30 cellular contexts compared by ENCODE assay signal in genomic region chr10:123645016-123645415, GRCh38. TPM values are rescaled to one million over a fixed set of nuclear protein-coding genes. Genes with fewer than 3 reads are reported as not detected.
"Had no signal": no experiment of that assay in that cellular context is flagged by ENCODE, and none has a peak within 500 bp of the region (broad histone marks: within the 10 kb centered on the region; RNA-seq: fewer than 3 reads in every experiment).

No MANE protein-coding gene starts in this region.

- ATAC-seq: gastroesophageal sphincter; left cardiac atrium; left ventricle myocardium superior; naive thymus-derived CD4-positive, alpha-beta T cell; stimulated activated naive B cell treated with anti-CD40 and anti-IgM and Interleukin-4, amounts not matched to agents 10 μg/mL and 1 μg/mL and 100 μg/mL, for 72 hours; stimulated activated naive CD8-positive, alpha-beta T cell treated with anti-CD3 and anti-CD28 coated beads, Interleukin-15, amount 100 ng/mL, for 72 hours had no signal

- H3K9me3 Mint-ChIP-seq: immature natural killer cell; nephron progenitor cell; stimulated activated naive CD8-positive, alpha-beta T cell treated with anti-CD3 and anti-CD28 coated beads, Interleukin-15, amount 100 ng/mL, for 72 hours had no signal

- H3K4me3 Mint-ChIP-seq: immature natural killer cell; naive thymus-derived CD4-positive, alpha-beta T cell; nephron progenitor cell; stimulated activated naive B cell treated with anti-CD40 and anti-IgM and Interleukin-4, amounts not matched to agents 10 μg/mL and 1 μg/mL and 100 μg/mL, for 72 hours; stimulated activated naive CD8-positive, alpha-beta T cell treated with anti-CD3 and anti-CD28 coated beads, Interleukin-15, amount 100 ng/mL, for 72 hours had no signal

- H3K4me3 ChIP-seq: dorsolateral prefrontal cortex, esophagus squamous epithelium, gastroesophageal sphincter, lung, sigmoid colon, skin epidermis, thoracic aorta, transverse colon, uterus had no signal

- H3K36me3 Mint-ChIP-seq: immature natural killer cell; naive thymus-derived CD4-positive, alpha-beta T cell; stimulated activated naive B cell treated with anti-CD40 and anti-IgM and Interleukin-4, amounts not matched to agents 10 μg/mL and 1 μg/mL and 100 μg/mL, for 72 hours had no signal

- H3K27ac ChIP-seq: dorsolateral prefrontal cortex, epithelial cell of prostate, esophagus squamous epithelium, gastroesophageal sphincter, neutrophil, sigmoid colon, skin epidermis, thoracic aorta, transverse colon, uterus had no signal

- H3K27ac Mint-ChIP-seq: immature natural killer cell; naive thymus-derived CD4-positive, alpha-beta T cell; nephron progenitor cell; stimulated activated naive B cell treated with anti-CD40 and anti-IgM and Interleukin-4, amounts not matched to agents 10 μg/mL and 1 μg/mL and 100 μg/mL, for 72 hours; stimulated activated naive CD8-positive, alpha-beta T cell treated with anti-CD3 and anti-CD28 coated beads, Interleukin-15, amount 100 ng/mL, for 72 hours had no signal

- H3K27me3 ChIP-seq: sigmoid colon, transverse colon, uterus had no signal

- H3K36me3 ChIP-seq: esophagus squamous epithelium, gastroesophageal sphincter, neutrophil, sigmoid colon, thoracic aorta, transverse colon, uterus had no signal

- H3K4me1 ChIP-seq: esophagus squamous epithelium, gastroesophageal sphincter, transverse colon, uterus had no signal

- DNase-seq: cortex of kidney; dorsolateral prefrontal cortex; effector CD8-positive, alpha-beta T cell; esophagus squamous epithelium; foreskin fibroblast; immature natural killer cell; kidney; left cardiac atrium; left ventricle myocardium superior; mesendoderm; naive thymus-derived CD4-positive, alpha-beta T cell; nephron progenitor cell; posterior cingulate gyrus; sigmoid colon; stimulated activated CD4-positive, alpha-beta T cell treated with anti-CD3 and anti-CD28 coated beads, Interleukin-2, amount 100 ng/mL, for 24 hours; stimulated activated CD4-positive, alpha-beta T cell treated with anti-CD3 and anti-CD28 coated beads, Interleukin-4, amount 100 ng/mL, for 4 hours; stimulated activated naive B cell treated with anti-CD40 and anti-IgM and Interleukin-4, amounts not matched to agents 10 μg/mL and 1 μg/mL and 100 μg/mL, for 72 hours; stimulated activated naive CD8-positive, alpha-beta T cell treated with anti-CD3 and anti-CD28 coated beads, Interleukin-15, amount 100 ng/mL, for 72 hours; substantia nigra; transverse colon; uterus had no signal

- H3K9me3 ChIP-seq: esophagus squamous epithelium, gastroesophageal sphincter, neutrophil, sigmoid colon, thoracic aorta, transverse colon, uterus had no signal

- H3K4me1 Mint-ChIP-seq: immature natural killer cell; naive thymus-derived CD4-positive, alpha-beta T cell; nephron progenitor cell; stimulated activated naive B cell treated with anti-CD40 and anti-IgM and Interleukin-4, amounts not matched to agents 10 μg/mL and 1 μg/mL and 100 μg/mL, for 72 hours; stimulated activated naive CD8-positive, alpha-beta T cell treated with anti-CD3 and anti-CD28 coated beads, Interleukin-15, amount 100 ng/mL, for 72 hours had no signal

RNA-seq across cellular contexts. Expression of gene GPR26, which starts 21.1 kb away (rescaled TPM):
- total RNA-seq: chondrocyte; esophagus squamous epithelium; kidney; left cardiac atrium; left ventricle myocardium superior; lung; naive thymus-derived CD4-positive, alpha-beta T cell; osteoblast; pulmonary artery endothelial cell; sigmoid colon; thoracic aorta; transverse colon; uterus had no signal
- polyA plus RNA-seq: immature natural killer cell; lung; naive thymus-derived CD4-positive, alpha-beta T cell; sigmoid colon had no signal
